In the genomic region with DNA sequence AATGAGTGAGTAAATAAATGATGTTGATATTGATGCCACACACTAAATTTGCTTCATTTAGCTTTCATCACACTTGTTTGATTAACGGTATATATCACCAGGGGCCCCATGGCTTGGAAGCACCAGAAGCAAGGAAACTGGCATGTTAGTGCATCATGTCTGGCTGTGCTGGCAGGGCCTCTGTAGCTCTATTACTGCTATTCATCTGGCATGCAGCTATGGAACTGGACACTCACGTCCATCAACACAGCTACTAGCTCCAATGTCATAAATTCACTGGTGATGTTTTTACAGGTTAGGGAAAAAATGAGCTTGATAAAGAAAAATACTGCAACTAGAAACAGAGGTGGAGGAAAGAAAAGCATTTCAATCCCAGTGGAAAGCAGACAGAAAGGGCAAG, we compare ENCODE assay signal across 1 cellular context.
A peak's percentile ranks its signal among the peaks of the same experiment; 100 is the strongest.
TF ChIP-seq lines count a peak whose summit lies in the region.

No MANE protein-coding gene starts in this region.

TF ChIP-seq in SK-N-SH treated with all-trans-retinoic acid at 6 μM for 48 hours, 23 proteins besides CTCF, POLR2A, EP300 and RAD21:
- TF ChIP-seq, protein P1, sequence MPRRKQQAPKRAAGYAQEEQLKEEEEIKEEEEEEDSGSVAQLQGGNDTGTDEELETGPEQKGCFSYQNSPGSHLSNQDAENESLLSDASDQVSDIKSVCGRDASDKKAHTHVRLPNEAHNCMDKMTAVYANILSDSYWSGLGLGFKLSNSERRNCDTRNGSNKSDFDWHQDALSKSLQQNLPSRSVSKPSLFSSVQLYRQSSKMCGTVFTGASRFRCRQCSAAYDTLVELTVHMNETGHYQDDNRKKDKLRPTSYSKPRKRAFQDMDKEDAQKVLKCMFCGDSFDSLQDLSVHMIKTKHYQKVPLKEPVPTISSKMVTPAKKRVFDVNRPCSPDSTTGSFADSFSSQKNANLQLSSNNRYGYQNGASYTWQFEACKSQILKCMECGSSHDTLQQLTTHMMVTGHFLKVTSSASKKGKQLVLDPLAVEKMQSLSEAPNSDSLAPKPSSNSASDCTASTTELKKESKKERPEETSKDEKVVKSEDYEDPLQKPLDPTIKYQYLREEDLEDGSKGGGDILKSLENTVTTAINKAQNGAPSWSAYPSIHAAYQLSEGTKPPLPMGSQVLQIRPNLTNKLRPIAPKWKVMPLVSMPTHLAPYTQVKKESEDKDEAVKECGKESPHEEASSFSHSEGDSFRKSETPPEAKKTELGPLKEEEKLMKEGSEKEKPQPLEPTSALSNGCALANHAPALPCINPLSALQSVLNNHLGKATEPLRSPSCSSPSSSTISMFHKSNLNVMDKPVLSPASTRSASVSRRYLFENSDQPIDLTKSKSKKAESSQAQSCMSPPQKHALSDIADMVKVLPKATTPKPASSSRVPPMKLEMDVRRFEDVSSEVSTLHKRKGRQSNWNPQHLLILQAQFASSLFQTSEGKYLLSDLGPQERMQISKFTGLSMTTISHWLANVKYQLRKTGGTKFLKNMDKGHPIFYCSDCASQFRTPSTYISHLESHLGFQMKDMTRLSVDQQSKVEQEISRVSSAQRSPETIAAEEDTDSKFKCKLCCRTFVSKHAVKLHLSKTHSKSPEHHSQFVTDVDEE (CRISPR knock-in tag; IDR thresholded peaks at IDR 0.05) = peak; percentile 64; the same call in 1 of the 2 replicates
- TF ChIP-seq ESRRG (CRISPR knock-in tag; IDR thresholded peaks at IDR 0.05) = no peak
TF ChIP-seq in SK-N-SH treated with all-trans-retinoic acid at 6 μM for 48 hours: peak in this region for 1.
